27 cellular contexts compared by ENCODE assay signal in genomic region chr17:41893384-41893783, GRCh38. TPM values are rescaled to one million over a fixed set of nuclear protein-coding genes. Genes with fewer than 3 reads are reported as not detected.
"Had no signal": no experiment of that assay in that cellular context is flagged by ENCODE, and none has a peak within 500 bp of the region (broad histone marks: within the 10 kb centered on the region; RNA-seq: fewer than 3 reads in every experiment).

No MANE protein-coding gene starts in this region.

- H3K9me3 Mint-ChIP-seq: naive B cell; nephron; stimulated activated memory B cell treated with anti-CD40 and anti-IgM and Interleukin-4, amounts not matched to agents 10 μg/mL and 1 μg/mL and 100 μg/mL, for 72 hours; stimulated activated naive CD8-positive, alpha-beta T cell treated with anti-CD3 and anti-CD28 coated beads, Interleukin-15, Interleukin-2, amounts not matched to agents 100 ng/mL and 50 ng/mL, for 24 hours had no signal

- H3K4me3 Mint-ChIP-seq: naive B cell; nephron; stimulated activated memory B cell treated with anti-CD40 and anti-IgM and Interleukin-4, amounts not matched to agents 10 μg/mL and 1 μg/mL and 100 μg/mL, for 72 hours; stimulated activated naive CD8-positive, alpha-beta T cell treated with anti-CD3 and anti-CD28 coated beads, Interleukin-15, Interleukin-2, amounts not matched to agents 100 ng/mL and 50 ng/mL, for 24 hours had no signal

- H3K4me1 Mint-ChIP-seq: stimulated activated memory B cell treated with anti-CD40 and anti-IgM and Interleukin-4, amounts not matched to agents 10 μg/mL and 1 μg/mL and 100 μg/mL, for 72 hours had no signal

- H3K4me1 ChIP-seq: parathyroid adenoma, psoas muscle, tibial artery had no signal

- H3K4me3 ChIP-seq: dorsolateral prefrontal cortex, hepatocyte, lung, psoas muscle, spleen, tibial artery, upper lobe of right lung, vagina had no signal

- DNase-seq: cortex of kidney; dorsolateral prefrontal cortex; effector CD8-positive, alpha-beta T cell; foreskin melanocyte; head of caudate nucleus; left colon; left ventricle myocardium superior; mesendoderm; naive B cell; psoas muscle; retina; spleen; stimulated activated CD4-positive, alpha-beta T cell treated with anti-CD3 and anti-CD28 coated beads, Interleukin-15, amount 100 ng/mL, for 24 hours; stimulated activated CD4-positive, alpha-beta T cell treated with anti-CD3 and anti-CD28 coated beads, Interleukin-1b, Interleukin-23, amount 100 ng/mL, for 48 hours; stimulated activated CD4-positive, alpha-beta T cell treated with anti-CD3 and anti-CD28 coated beads, Interleukin-4, amount 100 ng/mL, for 24 hours; tibial artery; upper lobe of right lung had no signal

- ATAC-seq: left colon; left ventricle myocardium superior; psoas muscle; sciatic nerve; stimulated activated memory B cell treated with anti-CD40 and anti-IgM and Interleukin-4, amounts not matched to agents 10 μg/mL and 1 μg/mL and 100 μg/mL, for 72 hours; upper lobe of right lung had no signal

- H3K27ac Mint-ChIP-seq: nephron; stimulated activated memory B cell treated with anti-CD40 and anti-IgM and Interleukin-4, amounts not matched to agents 10 μg/mL and 1 μg/mL and 100 μg/mL, for 72 hours; stimulated activated naive CD8-positive, alpha-beta T cell treated with anti-CD3 and anti-CD28 coated beads, Interleukin-15, Interleukin-2, amounts not matched to agents 100 ng/mL and 50 ng/mL, for 24 hours had no signal

- H3K4me2 ChIP-seq: hepatocyte had no signal

- H3K9me3 ChIP-seq: psoas muscle, spleen, tibial artery, upper lobe of right lung, vagina had no signal

- H3K27ac ChIP-seq: dorsolateral prefrontal cortex, hepatocyte, parathyroid adenoma, psoas muscle, spleen, tibial artery, upper lobe of right lung, vagina had no signal

- H3K27me3 Mint-ChIP-seq: naive B cell; stimulated activated memory B cell treated with anti-CD40 and anti-IgM and Interleukin-4, amounts not matched to agents 10 μg/mL and 1 μg/mL and 100 μg/mL, for 72 hours; stimulated activated naive CD8-positive, alpha-beta T cell treated with anti-CD3 and anti-CD28 coated beads, Interleukin-15, Interleukin-2, amounts not matched to agents 100 ng/mL and 50 ng/mL, for 24 hours had no signal

RNA-seq across cellular contexts. Expression of gene KLHL10, which starts 55.8 kb away (rescaled TPM):
- total RNA-seq: kidney epithelial cell, left colon, psoas muscle, sciatic nerve, skeletal muscle tissue, vagina had no signal
- polyA plus RNA-seq: hepatocyte had no signal
